In the genomic region with DNA sequence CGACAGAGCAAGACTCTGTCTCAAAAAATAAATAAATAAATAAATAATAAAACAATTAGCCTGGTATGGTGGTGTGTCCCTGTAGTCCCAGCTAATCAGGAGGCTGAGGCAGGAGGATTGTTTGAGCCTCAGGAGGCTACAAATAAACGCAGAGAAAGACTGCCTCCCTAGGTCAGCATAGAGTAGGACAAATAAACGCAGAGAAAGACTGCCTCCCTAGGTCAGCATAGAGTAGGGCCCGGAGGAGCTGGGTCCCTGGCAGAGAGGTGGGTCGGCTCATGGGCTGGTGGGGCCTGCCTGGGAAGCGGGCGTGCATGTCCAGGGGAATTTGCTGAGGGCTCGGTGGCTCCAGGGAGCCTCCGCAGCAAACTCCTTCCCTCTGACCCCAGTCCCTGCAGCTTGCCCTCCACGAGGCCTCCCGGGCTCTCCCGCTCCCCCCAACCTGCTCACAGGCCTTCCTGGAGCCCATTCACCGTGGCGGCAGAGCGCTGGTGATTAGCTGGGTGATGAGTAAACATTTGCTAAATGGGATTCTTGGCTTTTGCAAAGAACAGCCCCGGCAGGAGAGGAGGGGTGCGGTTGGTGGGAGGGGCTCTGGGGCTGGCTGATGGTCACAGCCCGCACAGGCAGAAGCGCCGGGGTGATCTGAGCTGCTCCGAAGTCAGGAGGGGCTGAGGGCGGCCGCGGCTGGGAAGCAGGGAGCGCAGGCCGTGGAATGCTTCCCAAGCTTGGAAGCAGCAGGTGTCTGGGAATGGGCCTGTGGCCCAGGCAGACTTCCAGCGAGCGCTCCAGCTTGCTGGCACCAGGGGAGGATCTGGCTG, we compare ENCODE assay signal across 9 cellular contexts.
DNase-seq lines count a peak whose midpoint lies in the region; TF ChIP-seq lines count a peak whose summit lies in the region.
"Had no signal": no experiment of that assay in that cellular context is flagged by ENCODE, and none has a peak within 500 bp of the region (broad histone marks: within the 10 kb centered on the region; RNA-seq: fewer than 3 reads in every experiment).

No MANE protein-coding gene starts in this region.

- no peak for TF ChIP-seq EP300 in sigmoid colon (IDR thresholded peaks at IDR 0.05)

- peak overlapping the region; percentile 47 for H3K4me2 ChIP-seq in hepatocyte

- H2AFZ ChIP-seq in hepatocyte = no peak overlapping the region

- DNase-seq in NCI-H1092 (lab: John Stamatoyannopoulos, UW) (peak; percentile 68), SJCRH30 (peak; percentile 47 to 53), hepatocyte (ENCODE audit: low spot score) (peak; percentile 74), sigmoid colon (peak; percentile 77), T-helper 2 cell (no peak), erythroblast (lab: John Stamatoyannopoulos, UW) (no peak)
- no peak for DNase-seq in activated CD4-positive, CD25-positive, alpha-beta regulatory T cell (lab: John Stamatoyannopoulos, UW)
- DNase-seq: NCI-H226 had no signal

- H4K20me1 ChIP-seq in hepatocyte (ENCODE audit: insufficient read depth, poor library complexity, severe bottlenecking) = no peaks in the 10 kb centered on the region

- H3K27me3 ChIP-seq in SJCRH30 (peaks cover 7% of the 10 kb centered on the region; the same call in 1 of the 2 replicates), hepatocyte (no peaks in the 10 kb centered on the region), sigmoid colon (no peaks in the 10 kb centered on the region)

- H3K9me3 ChIP-seq in SJCRH30 (replicated peaks) = no peaks in the 10 kb centered on the region
- no peaks in the 10 kb centered on the region for H3K9me3 ChIP-seq in hepatocyte (ENCODE audit: low read depth)
- no peaks in the 10 kb centered on the region for H3K9me3 ChIP-seq in sigmoid colon

- no peaks in the 10 kb centered on the region for H3K9me2 ChIP-seq in hepatocyte (replicated peaks; ENCODE audit: insufficient read depth)

- H3K27ac ChIP-seq in SJCRH30 = no peak overlapping the region
- no peak overlapping the region for H3K27ac ChIP-seq in hepatocyte
- peak overlapping the region in 1 of 4 donors; percentile 16 for H3K27ac ChIP-seq in sigmoid colon

- intact Hi-C loops in sigmoid colon (cut with DNase I) = no loop called here

- H3K4me3 ChIP-seq in SJCRH30 (no peak overlapping the region), hepatocyte (no peak overlapping the region), sigmoid colon (peak overlapping the region in 3 of 4 donors; percentile 11 to 22 (median 20))
- H3K4me3 ChIP-seq: GM12878 had no signal

- TF ChIP-seq CTCF in hepatocyte (IDR thresholded peaks at IDR 0.05; ENCODE audit: poor library complexity) (no peak), sigmoid colon (IDR thresholded peaks at IDR 0.05) (no peak)

- TF ChIP-seq POLR2A in sigmoid colon (IDR thresholded peaks at IDR 0.05) (no peak), erythroblast (IDR thresholded peaks at IDR 0.05; ENCODE audit: low read length) (no peak)

- H3K4me1 ChIP-seq in SJCRH30 = no peaks in the 10 kb centered on the region
- peaks cover 12% of the 10 kb centered on the region for H3K4me1 ChIP-seq in hepatocyte (ENCODE audit: insufficient read depth)
- peaks cover 0 to 12% (median 9%) of the 10 kb centered on the region in 4 donors for H3K4me1 ChIP-seq in sigmoid colon

- no peaks in the 10 kb centered on the region for H3K36me3 ChIP-seq in SJCRH30
- H3K36me3 ChIP-seq in hepatocyte (replicated peaks; ENCODE audit: insufficient read depth, low read depth) = no peaks in the 10 kb centered on the region
- H3K36me3 ChIP-seq in sigmoid colon = no peaks in the 10 kb centered on the region

- 28% methylated on average over 28 of the region's 28 CpGs for WGBS in hepatocyte (ENCODE audit: low lambda C conversion rate, missing lambda C conversion rate)
- WGBS in sigmoid colon, 2 donors = 21 to 60% methylated on average over 28 of the region's 28 CpGs

- H3K79me2 ChIP-seq in hepatocyte = no peaks in the 10 kb centered on the region

Comparison
In these comparisons a context has a peak if more than half of its experiments do, and no peak if none do; other contexts are left out.
1. DNase-seq: peak in NCI-H1092 (single experiment), SJCRH30 (2 of 2), hepatocyte (single experiment) and sigmoid colon (single experiment); none in T-helper 2 cell (0 of 5), activated CD4-positive, CD25-positive, alpha-beta regulatory T cell (0 of 4) and erythroblast (0 of 2).
2. H3K4me3 ChIP-seq: peak in sigmoid colon (3 of 4); none in SJCRH30 (single experiment) and hepatocyte (single experiment).